In genomic region chr5:59007460-59008063, GRCh38 we compare ENCODE assay signal across 8 cellular contexts.
DNase-seq lines count a peak whose midpoint lies in the region; ATAC-seq and TF ChIP-seq lines count a peak whose summit lies in the region.

No MANE protein-coding gene starts in this region.

- peaks cover 2 to 3% of the 10 kb centered on the region in 2 donors for H3K9me3 Mint-ChIP-seq in natural killer cell
- peaks cover 2% of the 10 kb centered on the region for H3K9me3 Mint-ChIP-seq in natural killer cell treated with Interleukin-12 subunit alpha and Interleukin-12 subunit beta and Interleukin-15 and Interleukin-18, amount 100 ng/mL, for 72 hours

- 16 to 17% methylated on average over 2 of the region's 2 CpGs for WGBS in transverse colon (ENCODE audit: low coverage in 1 of 2), 2 donors

- no peaks in the 10 kb centered on the region for H3K36me3 Mint-ChIP-seq in natural killer cell
- peaks cover 16% of the 10 kb centered on the region for H3K36me3 Mint-ChIP-seq in natural killer cell treated with Interleukin-12 subunit alpha and Interleukin-12 subunit beta and Interleukin-15 and Interleukin-18, amount 100 ng/mL, for 72 hours

- H3K4me1 ChIP-seq in Peyer's patch (no peaks in the 10 kb centered on the region), transverse colon (peaks cover 0 to 18% (median 7%) of the 10 kb centered on the region in 4 donors)

- no peaks in the 10 kb centered on the region for H3K27me3 Mint-ChIP-seq in natural killer cell (ENCODE audit: low read depth in 2 of 2)
- H3K27me3 Mint-ChIP-seq in natural killer cell treated with Interleukin-12 subunit alpha and Interleukin-12 subunit beta and Interleukin-15 and Interleukin-18, amount 100 ng/mL, for 72 hours = no peaks in the 10 kb centered on the region

- intact Hi-C loops in natural killer cell (cut with micrococcal nuclease) = loop anchor here (5.0 kb wide), 1 partner anchor 120 kb away; no protein-coding TSS in a partner anchor
- intact Hi-C loops in transverse colon (cut with DNase I; ENCODE audit: low total_unique reads) = no loop called here

- peak in 2 of 3 donors; percentile 18 to 41 for ATAC-seq in natural killer cell
- no peak for ATAC-seq in natural killer cell treated with Interleukin-12 subunit alpha and Interleukin-12 subunit beta and Interleukin-15 and Interleukin-18, amount 100 ng/mL, for 72 hours

- H3K27me3 ChIP-seq in Peyer's patch = no peaks in the 10 kb centered on the region
- no peaks in the 10 kb centered on the region for H3K27me3 ChIP-seq in transverse colon

- H3K9me3 ChIP-seq in Peyer's patch = no peaks in the 10 kb centered on the region
- no peaks in the 10 kb centered on the region for H3K9me3 ChIP-seq in transverse colon

- no peak for TF ChIP-seq EP300 in transverse colon (IDR thresholded peaks at IDR 0.05; ENCODE audit: low read depth)

- peak overlapping the region; percentile 39 to 78 for H3K27ac Mint-ChIP-seq in natural killer cell
- peak overlapping the region in 1 of 2 donors; percentile 45 for H3K27ac Mint-ChIP-seq in natural killer cell treated with Interleukin-12 subunit alpha and Interleukin-12 subunit beta and Interleukin-15 and Interleukin-18, amount 100 ng/mL, for 72 hours

- no peak overlapping the region for H3K4me3 Mint-ChIP-seq in natural killer cell
- no peak overlapping the region for H3K4me3 Mint-ChIP-seq in natural killer cell treated with Interleukin-12 subunit alpha and Interleukin-12 subunit beta and Interleukin-15 and Interleukin-18, amount 100 ng/mL, for 72 hours

- TF ChIP-seq CTCF in natural killer cell (IDR thresholded peaks at IDR 0.05) (peak; percentile 38), Peyer's patch (IDR thresholded peaks at IDR 0.05) (peak in 4 of 6 experiments; percentile 12 to 34 (median 25)), foreskin fibroblast (IDR thresholded peaks at IDR 0.05; ENCODE audit: low read depth, low read length) (peak; percentile 20), transverse colon (IDR thresholded peaks at IDR 0.05) (peak in 4 of 5 experiments; percentile 10 to 31 (median 18))

- in situ Hi-C loops in transverse colon (cut with MboI; ENCODE audit: low pct_ligation_motif_present in 1 of 4, low pct_unique_long_range_greater_than_20kb in 1 of 4, low sequenced_read_pairs in 3 of 4) = loop anchor here in 3 of 4 donors (10.0 to 25.0 kb wide), 2 partner anchors 113 to 120 kb away; no protein-coding TSS in a partner anchor

- H3K4me3 ChIP-seq in Peyer's patch = no peak overlapping the region
- no peak overlapping the region for H3K4me3 ChIP-seq in foreskin fibroblast (ENCODE audit: low read depth in 1 of 2, low read length in 2 of 2)
- no peak overlapping the region for H3K4me3 ChIP-seq in transverse colon

- no peaks in the 10 kb centered on the region for H3K36me3 ChIP-seq in Peyer's patch
- no peaks in the 10 kb centered on the region for H3K36me3 ChIP-seq in transverse colon

- TF ChIP-seq POLR2A in Peyer's patch (IDR thresholded peaks at IDR 0.05) (no peak), transverse colon (IDR thresholded peaks at IDR 0.05) (no peak)

- H3K27ac ChIP-seq in Peyer's patch (no peak overlapping the region), transverse colon (no peak overlapping the region)

- H3K4me1 Mint-ChIP-seq in natural killer cell = peaks cover 56 to 73% of the 10 kb centered on the region in 2 donors
- peaks cover 56% of the 10 kb centered on the region in 2 donors for H3K4me1 Mint-ChIP-seq in natural killer cell treated with Interleukin-12 subunit alpha and Interleukin-12 subunit beta and Interleukin-15 and Interleukin-18, amount 100 ng/mL, for 72 hours (ENCODE audit: low read depth in 2 of 2)

- no peak for DNase-seq in natural killer cell
- no peak for DNase-seq in natural killer cell treated with Interleukin-12 subunit alpha and Interleukin-12 subunit beta and Interleukin-15 and Interleukin-18, amount 100 ng/mL, for 72 hours (ENCODE audit: low spot score)
- DNase-seq in Peyer's patch = no peak
- peak in 1 of 2 donors; percentile 34 for DNase-seq in foreskin fibroblast
- no peak for DNase-seq in transverse colon
- DNase-seq in occipital lobe (lab: John Stamatoyannopoulos, UW) = no peak
- no peak for DNase-seq in hypothalamus (lab: John Stamatoyannopoulos, UW)
- DNase-seq in stimulated activated CD4-positive, alpha-beta T cell treated with anti-CD3 and anti-CD28 coated beads, Interleukin-4, amount 100 ng/mL, for 24 hours = no peak

Comparison
In these comparisons a context has a peak if more than half of its experiments do, and no peak if none do; other contexts are left out.
1. ATAC-seq: peak in natural killer cell (2 of 3); none in natural killer cell treated with Interleukin-12 subunit alpha and Interleukin-12 subunit beta and Interleukin-15 and Interleukin-18, amount 100 ng/mL, for 72 hours (0 of 2).
2. Peak in every context shown above with its lines, with median percentiles within 50 percentile points of each other: CTCF ChIP-seq.